In genomic region chr20:22825076-22825475, GRCh38 we compare ENCODE assay signal across 18 cellular contexts.
DNase-seq lines count a peak whose midpoint lies in the region; ATAC-seq and TF ChIP-seq lines count a peak whose summit lies in the region.
"Had no signal": no experiment of that assay in that cellular context is flagged by ENCODE, and none has a peak within 500 bp of the region (broad histone marks: within the 10 kb centered on the region; RNA-seq: fewer than 3 reads in every experiment).

No MANE protein-coding gene starts in this region.

- H3K4me1 Mint-ChIP-seq in HFFc6 (ENCODE audit: low read depth), result no peaks in the 10 kb centered on the region
- H3K4me1 Mint-ChIP-seq: CD4-positive, CD25-positive, alpha-beta regulatory T cell had no signal

- H3K4ac ChIP-seq in trophoblast cell (ENCODE audit: low read depth, low read length), result no peak overlapping the region

- dilution Hi-C loops in mammary epithelial cell (cut with HindIII; ENCODE audit: low sequenced_read_pairs), result loop anchor here (5.0 kb wide), 1 partner anchor 33 kb away; no protein-coding TSS in a partner anchor

- DNase-seq in HT1080 (ENCODE audit: low read depth), result peak; percentile 29
- DNase-seq in mammary epithelial cell, result peak; percentile 49
- peak; percentile 20 for DNase-seq in fibroblast of mammary gland (ENCODE audit: low read depth)
- peak; percentile 47 to 70 for DNase-seq in trophoblast cell
- DNase-seq in HFFc6, result no peak
- no peak for DNase-seq in mesenteric fat pad (ENCODE audit: low spot score)
- no peak for DNase-seq in effector memory CD4-positive, alpha-beta T cell
- DNase-seq: CD4-positive, CD25-positive, alpha-beta regulatory T cell; DMS53; HCEC 1CT; KG1; NCI-H1092 treated with DMSO at 0.1 percent for 48 hours; NCI-H1694 treated with DMSO at 0.1 percent for 48 hours; NCI-H2171; NCI-H510A; SJCRH30 had no signal

- H3K27ac Mint-ChIP-seq in HFFc6, result no peak overlapping the region
- H3K27ac Mint-ChIP-seq: CD4-positive, CD25-positive, alpha-beta regulatory T cell had no signal

- H3K27ac ChIP-seq in mammary epithelial cell (ENCODE audit: insufficient read depth, low read depth, low read length) (peak overlapping the region; percentile 38), trophoblast cell (ENCODE audit: low read depth, low read length) (no peak overlapping the region)
- no peak overlapping the region for H3K27ac ChIP-seq in effector memory CD4-positive, alpha-beta T cell (ENCODE audit: insufficient read depth, low read length, poor library complexity, severe bottlenecking)
- H3K27ac ChIP-seq: HL-60, SJCRH30 had no signal

- no peaks in the 10 kb centered on the region for H3K9me3 ChIP-seq in mammary epithelial cell (replicated peaks; ENCODE audit: insufficient read depth, low read length)
- H3K9me3 ChIP-seq in trophoblast cell (ENCODE audit: insufficient read depth, low read depth, low read length), result peaks cover 3% of the 10 kb centered on the region
- H3K9me3 ChIP-seq in effector memory CD4-positive, alpha-beta T cell (ENCODE audit: control insufficient read depth, low read length), result no peaks in the 10 kb centered on the region
- H3K9me3 ChIP-seq: SJCRH30 had no signal

- 22% methylated on average over 3 of the region's 3 CpGs for WGBS in mammary epithelial cell (ENCODE audit: low coverage, missing lambda C conversion rate)
- no CpG with 5 or more reads among the region's 3 CpGs for WGBS in trophoblast cell (ENCODE audit: extremely low coverage, insufficient coverage, insufficient read length)

- in situ Hi-C loops in mammary epithelial cell (cut with MboI; ENCODE audit: low sequenced_read_pairs in 2 of 2), result no loop called here

- H3K9me3 Mint-ChIP-seq in HFFc6, result peaks cover 32% of the 10 kb centered on the region

- no peak overlapping the region for H4K91ac ChIP-seq in trophoblast cell (ENCODE audit: low read depth, low read length)

- H2AFZ ChIP-seq in mammary epithelial cell (ENCODE audit: low read depth, low read length), result peak overlapping the region; percentile 70
- no peak overlapping the region for H2AFZ ChIP-seq in trophoblast cell (ENCODE audit: insufficient read depth, low read length, poor library complexity)

- H3K9ac ChIP-seq in mammary epithelial cell (ENCODE audit: insufficient read depth, low read length) (no peak overlapping the region), trophoblast cell (ENCODE audit: low read length) (no peak overlapping the region)

- H2BK120ac ChIP-seq in trophoblast cell (ENCODE audit: insufficient read depth, low read length, poor library complexity), result no peak overlapping the region

- no peak for TF ChIP-seq CTCF in mammary epithelial cell (conservative IDR thresholded peaks at IDR 0.05 in 1 of 2, IDR thresholded peaks at IDR 0.05 in 1 of 2; ENCODE audit: extremely low read depth in 1 of 2, insufficient read depth in 1 of 2, low read depth in 1 of 2, low read length in 2 of 2)
- no peak for TF ChIP-seq CTCF in fibroblast of mammary gland (conservative IDR thresholded peaks at IDR 0.05; ENCODE audit: control insufficient read depth, insufficient read depth, low read depth, low read length)
- no peak for TF ChIP-seq CTCF in HFFc6 (IDR thresholded peaks at IDR 0.05)

- H3K4me2 ChIP-seq in mammary epithelial cell (ENCODE audit: insufficient read depth, low read depth, low read length) (peak overlapping the region; percentile 31), trophoblast cell (ENCODE audit: low read length) (no peak overlapping the region)

- no TSS peak for BruUV-seq in mammary epithelial cell (replicated peaks; lab: Mats Ljungman, UMichigan)

- ATAC-seq in HG02763 (IDR thresholded peaks at IDR 0.05; ENCODE audit: unreplicated experiment), result no peak

- H3K36me3 ChIP-seq in mammary epithelial cell (ENCODE audit: insufficient read depth, low read length) (no peaks in the 10 kb centered on the region), trophoblast cell (ENCODE audit: control insufficient read depth in 1 of 2, insufficient read depth in 2 of 2, low read length in 2 of 2) (no peaks in the 10 kb centered on the region)
- no peaks in the 10 kb centered on the region for H3K36me3 ChIP-seq in effector memory CD4-positive, alpha-beta T cell (ENCODE audit: control insufficient read depth, insufficient read depth, low read length)
- H3K36me3 ChIP-seq: SJCRH30 had no signal

- CTCF ChIA-PET in mammary epithelial cell (lab: Charles Lee; ENCODE audit: low non-redundant PET), result no interaction called here

- H3K4me1 ChIP-seq in mammary epithelial cell (ENCODE audit: insufficient read depth, low read length), result peaks cover 56% of the 10 kb centered on the region
- H3K4me1 ChIP-seq in trophoblast cell (ENCODE audit: control insufficient read depth in 1 of 2, insufficient read depth in 2 of 2, low read length in 2 of 2), result peaks cover 7 to 20% of the 10 kb centered on the region in 2 experiments
- no peaks in the 10 kb centered on the region for H3K4me1 ChIP-seq in effector memory CD4-positive, alpha-beta T cell (ENCODE audit: control insufficient read depth, insufficient read depth, low read length, poor library complexity, severe bottlenecking)

- H4K8ac ChIP-seq in trophoblast cell (ENCODE audit: low read depth, low read length), result no peak overlapping the region

- H3K27me3 ChIP-seq in mammary epithelial cell (ENCODE audit: insufficient read depth, low read length) (no peaks in the 10 kb centered on the region), trophoblast cell (ENCODE audit: insufficient read depth, low read length) (no peaks in the 10 kb centered on the region)
- no peaks in the 10 kb centered on the region for H3K27me3 ChIP-seq in effector memory CD4-positive, alpha-beta T cell (replicated peaks; ENCODE audit: control insufficient read depth, insufficient read depth, low read length, poor library complexity, severe bottlenecking)
- H3K27me3 ChIP-seq: SJCRH30 had no signal

- H3K36me3 Mint-ChIP-seq in HFFc6 (ENCODE audit: low read depth), result no peaks in the 10 kb centered on the region; the same call in 1 of the 2 replicates
- H3K36me3 Mint-ChIP-seq: CD4-positive, CD25-positive, alpha-beta regulatory T cell had no signal

- intact Hi-C loops in mammary epithelial cell (cut with micrococcal nuclease), result loop anchor here (1.0 kb wide), 1 partner anchor 62 kb away; no protein-coding TSS in a partner anchor

- no peak overlapping the region for H2BK5ac ChIP-seq in trophoblast cell (ENCODE audit: low read depth, low read length, poor library complexity)

- H3K18ac ChIP-seq in trophoblast cell (ENCODE audit: low read length), result no peak overlapping the region

- H3K4me3 ChIP-seq in mammary epithelial cell (replicated peaks in 1 of 3; ENCODE audit: insufficient read depth in 1 of 3, low read depth in 2 of 3, low read length in 3 of 3) (no peak overlapping the region), fibroblast of mammary gland (ENCODE audit: control insufficient read depth, low read depth, low read length) (no peak overlapping the region), trophoblast cell (ENCODE audit: low read depth, low read length) (peak overlapping the region; percentile 46)
- no peak overlapping the region for H3K4me3 ChIP-seq in effector memory CD4-positive, alpha-beta T cell (ENCODE audit: insufficient read depth, low read depth, low read length, poor library complexity, severe bottlenecking)
- H3K4me3 ChIP-seq: SJCRH30 had no signal

- H3K23ac ChIP-seq in trophoblast cell (ENCODE audit: low read length), result no peak overlapping the region

- H3K79me2 ChIP-seq in mammary epithelial cell (ENCODE audit: insufficient read depth, low read length), result peaks cover 5% of the 10 kb centered on the region
- no peaks in the 10 kb centered on the region for H3K79me2 ChIP-seq in trophoblast cell (ENCODE audit: control insufficient read depth, insufficient read depth, low read length, poor library complexity)

- H4K12ac ChIP-seq in trophoblast cell (ENCODE audit: low read depth, low read length), result no peak overlapping the region

- H3K4me3 Mint-ChIP-seq in HFFc6, result no peak overlapping the region
- H3K4me3 Mint-ChIP-seq: CD4-positive, CD25-positive, alpha-beta regulatory T cell had no signal

- no peaks in the 10 kb centered on the region; the same call in 1 of the 2 replicates for H3K27me3 Mint-ChIP-seq in HFFc6 (ENCODE audit: insufficient read depth)
- H3K27me3 Mint-ChIP-seq: CD4-positive, CD25-positive, alpha-beta regulatory T cell had no signal

- H2AK5ac ChIP-seq in trophoblast cell (ENCODE audit: low read length), result no peak overlapping the region

- peaks cover 2% of the 10 kb centered on the region for H3K79me1 ChIP-seq in trophoblast cell (ENCODE audit: low read length)

- no peaks in the 10 kb centered on the region for H4K20me1 ChIP-seq in mammary epithelial cell (ENCODE audit: insufficient read depth, low read length)

- no peak overlapping the region for H3K14ac ChIP-seq in trophoblast cell (ENCODE audit: low read length)

- no peak overlapping the region for H2BK12ac ChIP-seq in trophoblast cell (ENCODE audit: low read length)

Comparison
In these comparisons a context has a peak if more than half of its experiments do, and no peak if none do; other contexts are left out.
1. DNase-seq: peak in HT1080 (single experiment), mammary epithelial cell (single experiment), fibroblast of mammary gland (single experiment) and trophoblast cell (2 of 2); none in HFFc6 (single experiment), mesenteric fat pad (single experiment) and effector memory CD4-positive, alpha-beta T cell (0 of 3).